Comparison of ENCODE assay signal across 22 cellular contexts in genomic region chr9:6968271-6968670, GRCh38.
DNase-seq lines count a peak whose midpoint lies in the region; ATAC-seq, FAIRE-seq and TF ChIP-seq lines count a peak whose summit lies in the region.
"Had no signal": no experiment of that assay in that cellular context is flagged by ENCODE, and none has a peak within 500 bp of the region (broad histone marks: within the 10 kb centered on the region; RNA-seq: fewer than 3 reads in every experiment).

No MANE protein-coding gene starts in this region.

- H3K27me3 ChIP-seq in Karpas-422 (ENCODE audit: low read length) = no peaks in the 10 kb centered on the region
- H3K27me3 ChIP-seq: BLaER1, ovary had no signal

- H3K4me3 ChIP-seq in Karpas-422 (ENCODE audit: low read length) (no peak overlapping the region), cardiac fibroblast (replicated peaks in 1 of 2; ENCODE audit: low read depth in 2 of 2, low read length in 2 of 2) (no peak overlapping the region)
- H3K4me3 ChIP-seq: BLaER1, ovary had no signal

- no peak overlapping the region for H2AFZ ChIP-seq in Karpas-422 (ENCODE audit: low read length)

- no peaks in the 10 kb centered on the region for H3K9me2 ChIP-seq in Karpas-422 (replicated peaks; ENCODE audit: insufficient read depth, low read length)

- H3K4me2 ChIP-seq in Karpas-422 (ENCODE audit: low read depth, low read length, poor library complexity, severe bottlenecking) = no peak overlapping the region
- H3K4me2 ChIP-seq: BLaER1 had no signal

- no peaks in the 10 kb centered on the region for H3K36me3 ChIP-seq in Karpas-422 (ENCODE audit: insufficient read depth, low read length)
- H3K36me3 ChIP-seq: ovary had no signal

- no peak for FAIRE-seq in GM19239 (lab: Jason Lieb, UNC)
- FAIRE-seq: H54 had no signal

- H3K27ac ChIP-seq in Karpas-422 (ENCODE audit: low read length) = no peak overlapping the region
- H3K27ac ChIP-seq: BLaER1, epithelial cell of prostate, ovary, RWPE1 had no signal

- no peaks in the 10 kb centered on the region for H3K9me3 ChIP-seq in Karpas-422 (ENCODE audit: low read length)
- H3K9me3 ChIP-seq: BLaER1, ovary had no signal

- no peak overlapping the region for H3K9ac ChIP-seq in Karpas-422 (ENCODE audit: low read length)
- H3K9ac ChIP-seq: BLaER1 had no signal

- peak; percentile 7 for DNase-seq in Karpas-422
- DNase-seq in cardiac fibroblast (ENCODE audit: low read depth in 2 of 2) = peak; percentile 22 to 39
- peak; percentile 9 for DNase-seq in hepatic stellate cell (ENCODE audit: low spot score)
- DNase-seq in smooth muscle cell of the brain vasculature (ENCODE audit: low read depth, low spot score) = peak; percentile 4
- no peak for DNase-seq in GM19239 (ENCODE audit: insufficient read length, low spot score)
- DNase-seq: activated T-cell treated with anti-CD3 and anti-CD28 coated beads, Interleukin-2, amount 50 U/mL, for 48 hours; EL; islet precursor cell; MV-4-11; naive B cell; NCI-H187 treated with DMSO at 0.1 percent for 48 hours; NK-92 treated with Interleukin-12 subunit alpha and Interleukin-12 subunit beta, amount 100 ng/mL, for 24 hours; ovary; stimulated activated naive CD8-positive, alpha-beta T cell treated with anti-CD3 and anti-CD28 coated beads, Interleukin-15, Interleukin-2, amounts not matched to agents 100 U/mL and 50 U/mL, for 24 hours; trophoblast cell had no signal

- H4K20me1 ChIP-seq in Karpas-422 (ENCODE audit: insufficient read depth, low read depth, low read length) = no peaks in the 10 kb centered on the region

- TF ChIP-seq CTCF in cardiac fibroblast (IDR thresholded peaks at IDR 0.05; ENCODE audit: low read depth, low read length) = no peak

- ATAC-seq in GM21381 (IDR thresholded peaks at IDR 0.05; ENCODE audit: unreplicated experiment) = no peak
- no peak for ATAC-seq in HG03520 (IDR thresholded peaks at IDR 0.05; ENCODE audit: unreplicated experiment)
- ATAC-seq: activated CD4-positive, CD25-positive, alpha-beta regulatory T cell treated with anti-CD3 and anti-CD28 coated beads, Interleukin-2, amount 50 U/mL, for 24 hours; stimulated activated naive CD8-positive, alpha-beta T cell treated with anti-CD3 and anti-CD28 coated beads, Interleukin-15, Interleukin-2, amounts not matched to agents 100 U/mL and 50 U/mL, for 24 hours had no signal

- no peaks in the 10 kb centered on the region for H3K4me1 ChIP-seq in Karpas-422 (ENCODE audit: low read length)
- H3K4me1 ChIP-seq: BLaER1 had no signal

- H3K79me2 ChIP-seq in Karpas-422 (ENCODE audit: low read length) = peaks cover 27% of the 10 kb centered on the region; the same call in 1 of the 2 replicates
